ENCODE assay signal across 8 cellular contexts in the genomic region with DNA sequence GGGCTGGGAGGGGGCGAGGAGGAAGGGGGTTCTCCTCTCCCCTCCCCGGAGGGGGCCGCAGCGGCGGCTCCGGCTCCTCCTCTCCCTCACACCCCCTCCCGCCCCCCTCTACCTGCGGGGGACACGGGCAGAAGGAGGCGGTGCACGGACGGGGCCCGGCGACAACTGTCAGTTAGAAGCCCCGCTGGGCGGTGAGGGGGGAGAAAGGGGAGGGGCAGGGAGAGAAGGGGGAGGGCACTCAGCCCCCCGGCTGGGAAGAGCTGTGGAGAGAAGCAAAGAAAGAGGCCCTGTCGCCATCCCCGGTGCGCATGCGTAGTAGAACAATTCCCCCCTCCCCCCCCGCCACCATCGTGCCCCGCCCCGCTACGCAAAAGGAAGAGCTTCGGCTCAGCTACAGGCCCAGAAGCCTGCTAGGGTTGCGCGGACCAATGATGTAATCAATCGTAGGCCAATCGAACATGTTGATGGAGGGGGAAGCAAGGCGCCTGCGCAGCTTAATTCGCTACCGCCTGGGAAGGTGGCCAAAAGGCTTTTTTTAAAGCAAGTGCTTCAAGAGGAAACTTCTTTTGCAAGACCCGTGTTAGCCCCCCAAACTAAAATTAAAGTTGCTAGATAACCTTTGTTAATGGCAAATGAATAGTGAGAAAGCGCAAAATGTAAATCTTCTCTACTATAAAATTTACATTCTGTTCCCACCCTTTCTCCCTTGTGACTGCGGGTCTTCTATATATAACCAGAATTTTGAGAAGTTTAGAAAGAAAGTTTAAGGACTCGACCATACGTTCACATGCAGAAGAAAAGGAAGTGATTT. TPM values are rescaled to one million over a fixed set of nuclear protein-coding genes. Genes with fewer than 3 reads are reported as not detected.
DNase-seq lines count a peak whose midpoint lies in the region; ATAC-seq, FAIRE-seq and TF ChIP-seq lines count a peak whose summit lies in the region.

No MANE protein-coding gene starts in this region.

- DNase-seq in GM18507 (ENCODE audit: extremely low spot score, insufficient read length, low read depth) (peak; percentile 82), NCI-H1930 (lab: John Stamatoyannopoulos, UW) (peak; percentile 98 to 99), T-helper 9 cell (peak; percentile 91), astrocyte of the hippocampus (ENCODE audit: low read depth, low spot score) (peak; percentile 99), hepatocyte (ENCODE audit: low spot score) (peak; percentile 98), renal cortical epithelial cell (ENCODE audit: low read depth) (peak; percentile 98), cortex of kidney (lab: John Stamatoyannopoulos, UW) (no peak)

- ATAC-seq in HG02973 (IDR thresholded peaks at IDR 0.05; ENCODE audit: unreplicated experiment), result peak; percentile 52

- TF ChIP-seq CTCF in hepatocyte (IDR thresholded peaks at IDR 0.05; ENCODE audit: poor library complexity), result no peak

- peaks cover 13% of the 10 kb centered on the region for H3K4me1 ChIP-seq in hepatocyte (ENCODE audit: insufficient read depth)

- WGBS in hepatocyte (ENCODE audit: low lambda C conversion rate, missing lambda C conversion rate), result 3% methylated on average over 14 of the region's 40 CpGs

- H3K4me3 ChIP-seq in hepatocyte, result peak overlapping the region; percentile 83

- H3K4me2 ChIP-seq in hepatocyte, result peak overlapping the region; percentile 95

- H2AFZ ChIP-seq in hepatocyte, result peak overlapping the region; percentile 76

- H3K9me3 ChIP-seq in hepatocyte (ENCODE audit: low read depth), result no peaks in the 10 kb centered on the region

- no peaks in the 10 kb centered on the region for H3K27me3 ChIP-seq in hepatocyte

- peaks cover 33% of the 10 kb centered on the region for H4K20me1 ChIP-seq in hepatocyte (ENCODE audit: insufficient read depth, poor library complexity, severe bottlenecking)

- H3K79me2 ChIP-seq in hepatocyte, result peaks cover 67% of the 10 kb centered on the region

- FAIRE-seq in GM18507 (lab: Jason Lieb, UNC), result peak; percentile 98

- peak overlapping the region; percentile 99 for H3K27ac ChIP-seq in hepatocyte

- no peaks in the 10 kb centered on the region for H3K9me2 ChIP-seq in hepatocyte (replicated peaks; ENCODE audit: insufficient read depth)

- H3K36me3 ChIP-seq in hepatocyte (replicated peaks; ENCODE audit: insufficient read depth, low read depth), result no peaks in the 10 kb centered on the region

RNA-seq across cellular contexts. Expression of a gene that starts 7.0 kb away (rescaled TPM):
- total RNA-seq in hepatocyte, result 25.9 and 29.6 TPM in 2 replicates
- 7.5 and 8.2 TPM in 2 replicates for polyA plus RNA-seq in hepatocyte
- 47.8 and 54.0 TPM in 2 replicates for total RNA-seq in renal cortical epithelial cell
